ENCODE assay signal across 18 cellular contexts in genomic region chr14:77238356-77238755, GRCh38. TPM values are rescaled to one million over a fixed set of nuclear protein-coding genes. Genes with fewer than 3 reads are reported as not detected.
A peak's percentile ranks its signal among the peaks of the same experiment; 100 is the strongest.
DNase-seq lines count a peak whose midpoint lies in the region; TF ChIP-seq lines count a peak whose summit lies in the region.
"Had no signal": no experiment of that assay in that cellular context is flagged by ENCODE, and none has a peak within 500 bp of the region (broad histone marks: within the 10 kb centered on the region; RNA-seq: fewer than 3 reads in every experiment).

No MANE protein-coding gene starts in this region.

- H3K27me3 ChIP-seq in BLaER1: no peaks in the 10 kb centered on the region
- H3K27me3 ChIP-seq in Peyer's patch: no peaks in the 10 kb centered on the region
- H3K27me3 ChIP-seq: BE2C had no signal

- no peak for TF ChIP-seq POLR2A in Peyer's patch (IDR thresholded peaks at IDR 0.05)

- H3K4me1 ChIP-seq in BLaER1 (peaks cover 70% of the 10 kb centered on the region), Peyer's patch (no peaks in the 10 kb centered on the region)
- H3K4me1 ChIP-seq: BE2C, HAP-1 had no signal

- peak overlapping the region; percentile 88 for H3K4me2 ChIP-seq in BLaER1

- no peaks in the 10 kb centered on the region for H4K20me1 ChIP-seq in BLaER1

- H3K27ac ChIP-seq in BLaER1 (peak overlapping the region; percentile 89), Peyer's patch (no peak overlapping the region)
- H3K27ac ChIP-seq: GM23248, HL-60 had no signal

- DNase-seq in cerebellar cortex (ENCODE audit: low spot score): peak; percentile 66
- peak; percentile 35 for DNase-seq in medulla oblongata (ENCODE audit: extremely low spot score)
- peak; percentile 9 for DNase-seq in pons (ENCODE audit: low spot score)
- DNase-seq in NCI-H2196 treated with DMSO at 0.1 percent for 48 hours (lab: John Stamatoyannopoulos, UW; ENCODE audit: unreplicated experiment): no peak
- DNase-seq in Peyer's patch: no peak
- no peak for DNase-seq in T-helper 9 cell
- DNase-seq: BE2C; CD4-positive, alpha-beta memory T cell; DMS53; DND-41; EL; GM23248 had no signal

- H3K36me3 ChIP-seq in BLaER1 (peaks cover 6% of the 10 kb centered on the region; the same call in 1 of the 2 replicates), Peyer's patch (no peaks in the 10 kb centered on the region)
- H3K36me3 ChIP-seq: BE2C, HAP-1 had no signal

- no peaks in the 10 kb centered on the region for H3K9me3 ChIP-seq in BLaER1
- no peaks in the 10 kb centered on the region for H3K9me3 ChIP-seq in Peyer's patch
- H3K9me3 ChIP-seq: BE2C, HAP-1 had no signal

- TF ChIP-seq CTCF in Peyer's patch (IDR thresholded peaks at IDR 0.05): no peak

- H3K9ac ChIP-seq in BLaER1: peak overlapping the region; percentile 64; the same call in 1 of the 2 replicates
- H3K9ac ChIP-seq: GM23248 had no signal

- no peak overlapping the region for H3K4me3 ChIP-seq in BLaER1
- no peak overlapping the region for H3K4me3 ChIP-seq in Peyer's patch
- H3K4me3 ChIP-seq: GM23248, HAP-1 had no signal

RNA-seq across cellular contexts. Expression of gene NGB, which starts 32.6 kb away (rescaled TPM):
- total RNA-seq in Peyer's patch: not detected
- total RNA-seq: A172; CD4-positive, alpha-beta memory T cell; GM23248; H4; HT1080 had no signal

RNA-seq across cellular contexts. Expression of gene TMEM63C, which starts 56.8 kb away (rescaled TPM):
- 10 to 100 TPM in 2 of 4 donors, 1 to 10 TPM in 2; 3.3 to 43.7 (median 11.3) TPM for total RNA-seq in Peyer's patch
- total RNA-seq: GM23248, HT1080 had no signal

Comparison
In these comparisons a context has a peak if more than half of its experiments do, and no peak if none do; other contexts are left out.
1. DNase-seq: peak in cerebellar cortex (single experiment), medulla oblongata (single experiment) and pons (single experiment); none in NCI-H2196 treated with DMSO at 0.1 percent for 48 hours (single experiment), Peyer's patch (0 of 3) and T-helper 9 cell (single experiment).